Comparison of ENCODE assay signal across 9 cellular contexts in genomic region chr2:74205113-74205512, GRCh38. TPM values are rescaled to one million over a fixed set of nuclear protein-coding genes. Genes with fewer than 3 reads are reported as not detected.
DNase-seq lines count a peak whose midpoint lies in the region; ATAC-seq and TF ChIP-seq lines count a peak whose summit lies in the region.
"Had no signal": no experiment of that assay in that cellular context is flagged by ENCODE, and none has a peak within 500 bp of the region (broad histone marks: within the 10 kb centered on the region; RNA-seq: fewer than 3 reads in every experiment).

No MANE protein-coding gene starts in this region.

- H3K4me3 Mint-ChIP-seq in activated CD8-positive, alpha-beta memory T cell treated with anti-CD3 and anti-CD28 coated beads, Interleukin-2, amount 10 ng/mL, durations not matched to agents 7 days and 5 days = peak overlapping the region; percentile 65
- H3K4me3 Mint-ChIP-seq in WTC11 = 0 out of 2 replicates have a peak overlapping the region, but pooled peaks have one; percentile 6
- H3K4me3 Mint-ChIP-seq in glutamatergic neuron (ENCODE audit: unreplicated experiment) = no peak overlapping the region
- peak overlapping the region; percentile 75 to 77 for H3K4me3 Mint-ChIP-seq in stimulated activated naive CD8-positive, alpha-beta T cell treated with anti-CD3 and anti-CD28 coated beads, Interleukin-15, amount 100 ng/mL, for 72 hours

- POLR2A ChIA-PET in WTC11 (lab: Charles Lee) = interaction anchor here (1.1 kb wide), 1 partner anchor 10 kb away, joined by 3 read pairs; no protein-coding TSS in a partner anchor
- POLR2A ChIA-PET in A673 (lab: Charles Lee; ENCODE audit: low non-redundant PET) = interaction anchor here (0.8 kb wide), 1 partner anchor 85 kb away, joined by 3 read pairs; no protein-coding TSS in a partner anchor

- BruUV-seq in A673 (replicated peaks; lab: Mats Ljungman, UMichigan) = no TSS peak

- H3K36me3 ChIP-seq in A673 (ENCODE audit: insufficient read depth, low read length, poor library complexity, severe bottlenecking) = peaks cover 75% of the 10 kb centered on the region
- H3K36me3 ChIP-seq in HAP-1 (replicated peaks) = peaks cover 89% of the 10 kb centered on the region

- H3K4me3 ChIP-seq in A673 (ENCODE audit: low read depth, low read length, poor library complexity, severe bottlenecking) (no peak overlapping the region), HAP-1 (no peak overlapping the region)

- H3K9me3 ChIP-seq in A673 (ENCODE audit: low read depth, low read length, poor library complexity, severe bottlenecking) (no peaks in the 10 kb centered on the region), HAP-1 (no peaks in the 10 kb centered on the region)

- peaks cover 23% of the 10 kb centered on the region for H3K4me1 ChIP-seq in A673 (ENCODE audit: insufficient read depth, low read length, poor library complexity, severe bottlenecking)
- peaks cover 25% of the 10 kb centered on the region for H3K4me1 ChIP-seq in HAP-1

- intact Hi-C loops in A673 (cut with micrococcal nuclease; ENCODE audit: unreplicated experiment) = no loop called here

- no peaks in the 10 kb centered on the region for H3K27me3 Mint-ChIP-seq in activated CD8-positive, alpha-beta memory T cell treated with anti-CD3 and anti-CD28 coated beads, Interleukin-2, amount 10 ng/mL, durations not matched to agents 7 days and 5 days
- H3K27me3 Mint-ChIP-seq in WTC11 (ENCODE audit: low read depth) = no peaks in the 10 kb centered on the region; the same call in 1 of the 2 replicates
- peaks cover 7% of the 10 kb centered on the region for H3K27me3 Mint-ChIP-seq in glutamatergic neuron (ENCODE audit: unreplicated experiment)
- no peaks in the 10 kb centered on the region for H3K27me3 Mint-ChIP-seq in stimulated activated naive CD8-positive, alpha-beta T cell treated with anti-CD3 and anti-CD28 coated beads, Interleukin-15, amount 100 ng/mL, for 72 hours

- H3K36me3 Mint-ChIP-seq in activated CD8-positive, alpha-beta memory T cell treated with anti-CD3 and anti-CD28 coated beads, Interleukin-2, amount 10 ng/mL, durations not matched to agents 7 days and 5 days = peaks cover 69% of the 10 kb centered on the region
- H3K36me3 Mint-ChIP-seq in WTC11 = peaks cover 58% of the 10 kb centered on the region
- H3K36me3 Mint-ChIP-seq in glutamatergic neuron (ENCODE audit: unreplicated experiment) = no peaks in the 10 kb centered on the region

- in situ Hi-C loops in HAP-1 (cut with MboI; ENCODE audit: low sequenced_read_pairs) = no loop called here

- DNase-seq in activated CD8-positive, alpha-beta memory T cell treated with anti-CD3 and anti-CD28 coated beads, Interleukin-2, amount 10 ng/mL, durations not matched to agents 7 days and 5 days = no peak
- DNase-seq in activated CD8-positive, alpha-beta memory T cell treated with anti-CD3 and anti-CD28 coated beads, Interleukin-2, amount 50 U/mL, for 4 hours = no peak
- DNase-seq in WTC11 (ENCODE audit: low spot score) (no peak), glutamatergic neuron (no peak), A673 (ENCODE audit: low spot score) (no peak), HAP-1 (ENCODE audit: low spot score in 2 of 2) (no peak)
- no peak for DNase-seq in stimulated activated naive CD8-positive, alpha-beta T cell treated with anti-CD3 and anti-CD28 coated beads, Interleukin-15, amount 100 ng/mL, for 72 hours
- DNase-seq: NCI-H1930 had no signal

- no peak for TF ChIP-seq CTCF in WTC11 (IDR thresholded peaks at IDR 0.05)
- TF ChIP-seq CTCF in glutamatergic neuron (IDR thresholded peaks at IDR 0.05; ENCODE audit: partially characterized antibody, unreplicated experiment) = no peak
- no peak for TF ChIP-seq CTCF in A673 (conservative IDR thresholded peaks at IDR 0.05; ENCODE audit: low read depth, low read length)

- no peaks in the 10 kb centered on the region for H3K9me3 Mint-ChIP-seq in activated CD8-positive, alpha-beta memory T cell treated with anti-CD3 and anti-CD28 coated beads, Interleukin-2, amount 10 ng/mL, durations not matched to agents 7 days and 5 days (ENCODE audit: low read depth)
- no peaks in the 10 kb centered on the region for H3K9me3 Mint-ChIP-seq in WTC11
- H3K9me3 Mint-ChIP-seq in glutamatergic neuron (ENCODE audit: unreplicated experiment) = peaks cover 1% of the 10 kb centered on the region
- no peaks in the 10 kb centered on the region for H3K9me3 Mint-ChIP-seq in stimulated activated naive CD8-positive, alpha-beta T cell treated with anti-CD3 and anti-CD28 coated beads, Interleukin-15, amount 100 ng/mL, for 72 hours

- CTCF ChIA-PET in activated CD8-positive, alpha-beta memory T cell treated with anti-CD3 and anti-CD28 coated beads, Interleukin-2, amount 10 ng/mL, durations not matched to agents 7 days and 5 days (lab: Charles Lee) = interaction anchor here (1.2 to 3.2 kb wide), 6 partner anchors 8 to 378 kb away, joined by 3 to 26 read pairs (median 9); partner anchors contain the start of gene MOB1A
- CTCF ChIA-PET in WTC11 (lab: Charles Lee) (interaction anchor here (1.3 kb wide), 1 partner anchor 297 kb away, joined by 3 read pairs; no protein-coding TSS in a partner anchor), A673 (lab: Charles Lee) (no interaction called here)

- H3K27me3 ChIP-seq in A673 (replicated peaks; ENCODE audit: insufficient read depth, low read depth, low read length, poor library complexity) = no peaks in the 10 kb centered on the region
- no peaks in the 10 kb centered on the region for H3K27me3 ChIP-seq in HAP-1 (ENCODE audit: low read depth)

- H3K27ac Mint-ChIP-seq in activated CD8-positive, alpha-beta memory T cell treated with anti-CD3 and anti-CD28 coated beads, Interleukin-2, amount 10 ng/mL, durations not matched to agents 7 days and 5 days = peak overlapping the region; percentile 94
- peak overlapping the region; percentile 34 for H3K27ac Mint-ChIP-seq in WTC11
- H3K27ac Mint-ChIP-seq in glutamatergic neuron (ENCODE audit: unreplicated experiment) = peak overlapping the region; percentile 44
- peak overlapping the region; percentile 96 to 99 for H3K27ac Mint-ChIP-seq in stimulated activated naive CD8-positive, alpha-beta T cell treated with anti-CD3 and anti-CD28 coated beads, Interleukin-15, amount 100 ng/mL, for 72 hours

- H3K4me1 Mint-ChIP-seq in activated CD8-positive, alpha-beta memory T cell treated with anti-CD3 and anti-CD28 coated beads, Interleukin-2, amount 10 ng/mL, durations not matched to agents 7 days and 5 days = peaks cover 79% of the 10 kb centered on the region
- H3K4me1 Mint-ChIP-seq in WTC11 (peaks cover 53% of the 10 kb centered on the region), glutamatergic neuron (ENCODE audit: low read depth, unreplicated experiment) (peaks cover 16% of the 10 kb centered on the region)
- peaks cover 83% of the 10 kb centered on the region for H3K4me1 Mint-ChIP-seq in stimulated activated naive CD8-positive, alpha-beta T cell treated with anti-CD3 and anti-CD28 coated beads, Interleukin-15, amount 100 ng/mL, for 72 hours

- no peak for ATAC-seq in activated CD8-positive, alpha-beta memory T cell treated with anti-CD3 and anti-CD28 coated beads, Interleukin-2, amount 10 ng/mL, durations not matched to agents 7 days and 5 days
- ATAC-seq in WTC11 (peak; percentile 33; the same call in 1 of the 2 replicates), HG02970 (IDR thresholded peaks at IDR 0.05; ENCODE audit: low FRiP score, unreplicated experiment) (no peak)
- no peak for ATAC-seq in stimulated activated naive CD8-positive, alpha-beta T cell treated with anti-CD3 and anti-CD28 coated beads, Interleukin-15, amount 100 ng/mL, for 72 hours

- no peak overlapping the region for H3K27ac ChIP-seq in A673 (ENCODE audit: low read depth, low read length, poor library complexity, severe bottlenecking)

TF ChIP-seq in WTC11, 78 proteins besides CTCF, POLR2A, EP300 and RAD21 (continues in another document):
- TF ChIP-seq ETV6 (CRISPR knock-in tag; IDR thresholded peaks at IDR 0.05) (no peak), ZNF396 (CRISPR knock-in tag; IDR thresholded peaks at IDR 0.05; ENCODE audit: borderline replicate concordance) (no peak), CREB1 (CRISPR knock-in tag; IDR thresholded peaks at IDR 0.05) (no peak), IRF1 (CRISPR knock-in tag; IDR thresholded peaks at IDR 0.05) (no peak), MLX (CRISPR knock-in tag; IDR thresholded peaks at IDR 0.05) (no peak), CBFB (CRISPR knock-in tag; IDR thresholded peaks at IDR 0.05; ENCODE audit: low read depth) (no peak)

RNA-seq across cellular contexts. Expression of gene MTHFD2, which starts 6.7 kb away (rescaled TPM):
- 100 to 1,000 TPM; 215 to 293 TPM for total RNA-seq in activated CD8-positive, alpha-beta memory T cell treated with anti-CD3 and anti-CD28 coated beads, Interleukin-2, amount 10 ng/mL, durations not matched to agents 7 days and 5 days
- total RNA-seq in WTC11 (2021) (192 to 251 TPM (median 193 TPM) in 3 replicates), glutamatergic neuron (ENCODE audit: unreplicated experiment) (293 TPM), A673 (2021) (252 and 293 TPM in 2 replicates)

RNA-seq across cellular contexts. Expression of gene MOB1A, which starts 26.4 kb away (rescaled TPM):
- 100 to 1,000 TPM; 183 to 220 TPM for total RNA-seq in activated CD8-positive, alpha-beta memory T cell treated with anti-CD3 and anti-CD28 coated beads, Interleukin-2, amount 10 ng/mL, durations not matched to agents 7 days and 5 days
- total RNA-seq in WTC11 (2021) (84.9 to 92.6 TPM (median 88.2 TPM) in 3 replicates), glutamatergic neuron (ENCODE audit: unreplicated experiment) (60.5 TPM), A673 (2021) (110 and 116 TPM in 2 replicates)

RNA-seq across cellular contexts. Expression of gene BOLA3, which starts 57.4 kb away (rescaled TPM):
- total RNA-seq in activated CD8-positive, alpha-beta memory T cell treated with anti-CD3 and anti-CD28 coated beads, Interleukin-2, amount 10 ng/mL, durations not matched to agents 7 days and 5 days = 10 to 100 TPM; 69.5 to 76.1 TPM
- 58.2 to 66.1 TPM (median 65.8 TPM) in 3 replicates for total RNA-seq in WTC11 (2021)
- total RNA-seq in glutamatergic neuron (ENCODE audit: unreplicated experiment) = 17.7 TPM
- total RNA-seq in A673 (2021) = 55.9 and 71.9 TPM in 2 replicates

Comparison
In these comparisons a context has a peak if more than half of its experiments do, and no peak if none do; other contexts are left out.
1. H3K27ac Mint-ChIP-seq: peak in every context shown above with its lines; median percentile 98 in stimulated activated naive CD8-positive, alpha-beta T cell treated with anti-CD3 and anti-CD28 coated beads, Interleukin-15, amount 100 ng/mL, for 72 hours; 94 in activated CD8-positive, alpha-beta memory T cell treated with anti-CD3 and anti-CD28 coated beads, Interleukin-2, amount 10 ng/mL, durations not matched to agents 7 days and 5 days; 44 in glutamatergic neuron; 34 in WTC11.